9 cellular contexts compared by ENCODE assay signal in the genomic region with DNA sequence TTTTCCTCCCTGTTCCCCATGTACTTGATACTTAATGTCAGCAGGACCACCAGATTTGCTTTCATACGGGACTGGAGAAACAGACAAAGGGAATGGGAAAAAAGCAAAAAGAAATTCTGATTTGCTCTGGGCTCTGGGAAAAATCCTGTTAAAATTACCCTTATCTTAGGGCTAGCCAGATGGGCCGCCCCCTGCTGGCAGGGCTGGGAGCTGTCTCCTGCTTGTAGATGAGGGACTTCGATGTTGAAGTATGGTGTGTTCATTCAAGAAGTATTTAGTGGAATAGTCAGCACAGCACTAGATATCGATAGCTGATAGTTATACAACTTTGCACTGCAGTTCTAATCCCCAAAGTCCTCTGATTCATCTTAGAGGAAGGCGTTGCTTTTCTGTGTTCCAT. TPM values are rescaled to one million over a fixed set of nuclear protein-coding genes. Genes with fewer than 3 reads are reported as not detected.
A peak's percentile ranks its signal among the peaks of the same experiment; 100 is the strongest.
DNase-seq lines count a peak whose midpoint lies in the region; ATAC-seq and TF ChIP-seq lines count a peak whose summit lies in the region.
"Had no signal": no experiment of that assay in that cellular context is flagged by ENCODE, and none has a peak within 500 bp of the region (broad histone marks: within the 10 kb centered on the region; RNA-seq: fewer than 3 reads in every experiment).

No MANE protein-coding gene starts in this region.

- H3K27me3 Mint-ChIP-seq in CD8-positive, alpha-beta memory T cell = peaks cover 0 to 6% of the 10 kb centered on the region in 2 donors
- H3K27me3 Mint-ChIP-seq in naive thymus-derived CD4-positive, alpha-beta T cell = no peaks in the 10 kb centered on the region

- H3K27ac ChIP-seq in CD8-positive, alpha-beta memory T cell (ENCODE audit: low read depth, low read length) = no peak overlapping the region
- H3K27ac ChIP-seq in naive thymus-derived CD4-positive, alpha-beta T cell (ENCODE audit: low read depth, low read length) = no peak overlapping the region
- no peak overlapping the region for H3K27ac ChIP-seq in tibial nerve

- no peaks in the 10 kb centered on the region for H3K9me3 ChIP-seq in CD8-positive, alpha-beta memory T cell (ENCODE audit: low read length)
- H3K9me3 ChIP-seq in naive thymus-derived CD4-positive, alpha-beta T cell (ENCODE audit: control insufficient read depth in 2 of 3, low read length in 3 of 3) = no peaks in the 10 kb centered on the region
- H3K9me3 ChIP-seq in tibial nerve = no peaks in the 10 kb centered on the region

- peaks cover 13 to 14% (median 13%) of the 10 kb centered on the region in 3 donors for H3K4me1 Mint-ChIP-seq in CD8-positive, alpha-beta memory T cell
- H3K4me1 Mint-ChIP-seq in naive thymus-derived CD4-positive, alpha-beta T cell = peaks cover 0 to 19% (median 10%) of the 10 kb centered on the region in 7 donors

- H3K9me3 Mint-ChIP-seq in CD8-positive, alpha-beta memory T cell = no peaks in the 10 kb centered on the region
- H3K9me3 Mint-ChIP-seq in naive thymus-derived CD4-positive, alpha-beta T cell = peaks cover 0 to 1% (median 0%) of the 10 kb centered on the region in 11 donors
- H3K9me3 Mint-ChIP-seq: IgD-negative memory B cell had no signal

- H3K4me3 Mint-ChIP-seq in CD8-positive, alpha-beta memory T cell = no peak overlapping the region
- H3K4me3 Mint-ChIP-seq in naive thymus-derived CD4-positive, alpha-beta T cell = no peak overlapping the region

- POLR2A ChIA-PET in CD8-positive, alpha-beta memory T cell (lab: Charles Lee) = interaction anchor here (0.8 kb wide), 1 partner anchor 103 kb away, joined by 4 read pairs; no protein-coding TSS in a partner anchor
- POLR2A ChIA-PET in naive thymus-derived CD4-positive, alpha-beta T cell (lab: Charles Lee) = interaction anchor here (0.5 kb wide), 1 partner anchor 33 kb away, joined by 3 read pairs; no protein-coding TSS in a partner anchor

- peaks cover 9% of the 10 kb centered on the region for H3K36me3 ChIP-seq in CD8-positive, alpha-beta memory T cell (ENCODE audit: insufficient read depth, low read length)
- peaks cover 0 to 25% (median 4%) of the 10 kb centered on the region in 3 experiments for H3K36me3 ChIP-seq in naive thymus-derived CD4-positive, alpha-beta T cell (ENCODE audit: control insufficient read depth in 2 of 3, insufficient read depth in 3 of 3, low read length in 3 of 3)
- H3K36me3 ChIP-seq in tibial nerve = peaks cover 0 to 63% (median 0%) of the 10 kb centered on the region in 3 donors

- ATAC-seq in naive thymus-derived CD4-positive, alpha-beta T cell = no peak

- WGBS in tibial nerve, 2 donors = 61 to 62% methylated on average over 5 of the region's 5 CpGs

- H3K4me3 ChIP-seq in CD8-positive, alpha-beta memory T cell (ENCODE audit: low read length) = no peak overlapping the region
- H3K4me3 ChIP-seq in naive thymus-derived CD4-positive, alpha-beta T cell (ENCODE audit: low read length) = no peak overlapping the region
- no peak overlapping the region for H3K4me3 ChIP-seq in tibial nerve

- peak overlapping the region in 1 of 8 donors; percentile 72 for H3K27ac Mint-ChIP-seq in CD8-positive, alpha-beta memory T cell
- no peak overlapping the region for H3K27ac Mint-ChIP-seq in naive thymus-derived CD4-positive, alpha-beta T cell

- peak; percentile 25 to 65 (median 37) for DNase-seq in CD8-positive, alpha-beta memory T cell
- peak; percentile 26 for DNase-seq in HuH-7.5 (ENCODE audit: low spot score)
- peak; percentile 58 for DNase-seq in activated CD4-positive, alpha-beta T cell treated with anti-CD3 and anti-CD28 coated beads for 48 hours
- DNase-seq in effector CD8-positive, alpha-beta T cell (lab: John Stamatoyannopoulos, UW) = peak; percentile 9
- peak; percentile 9 to 56 (median 34) for DNase-seq in naive thymus-derived CD4-positive, alpha-beta T cell
- DNase-seq in tibial nerve (ENCODE audit: low spot score in 2 of 2) = peak; percentile 21 to 47
- no peak for DNase-seq in midbrain (lab: John Stamatoyannopoulos, UW)
- DNase-seq in NCI-H446 treated with DMSO at 0.1 percent for 48 hours (lab: John Stamatoyannopoulos, UW) = no peak

- intact Hi-C loops in naive thymus-derived CD4-positive, alpha-beta T cell (cut with micrococcal nuclease) = loop anchor here (1.0 to 10.0 kb wide), 7 partner anchors 32 to 423 kb away; partner anchors contain the start of genes BCORL1 (in 1 of the 2) and ZDHHC9 (in 1 of the 2)

- TF ChIP-seq EP300 in tibial nerve (IDR thresholded peaks at IDR 0.05) = no peak

- peak; percentile 41 to 59 (median 50) for TF ChIP-seq CTCF in tibial nerve (IDR thresholded peaks at IDR 0.05)

- peaks cover 7% of the 10 kb centered on the region for H3K4me1 ChIP-seq in CD8-positive, alpha-beta memory T cell (ENCODE audit: insufficient read depth, low read length)
- peaks cover 4 to 13% of the 10 kb centered on the region in 2 donors for H3K4me1 ChIP-seq in naive thymus-derived CD4-positive, alpha-beta T cell (ENCODE audit: control insufficient read depth in 2 of 2, insufficient read depth in 2 of 2, low read length in 2 of 2)
- peaks cover 0 to 5% (median 0%) of the 10 kb centered on the region in 4 donors for H3K4me1 ChIP-seq in tibial nerve

- no peaks in the 10 kb centered on the region for H3K27me3 ChIP-seq in CD8-positive, alpha-beta memory T cell (ENCODE audit: insufficient read depth, low read length, poor library complexity, severe bottlenecking)
- no peaks in the 10 kb centered on the region for H3K27me3 ChIP-seq in naive thymus-derived CD4-positive, alpha-beta T cell (ENCODE audit: control insufficient read depth in 2 of 2, insufficient read depth in 2 of 2, low read length in 2 of 2)
- H3K27me3 ChIP-seq in tibial nerve = no peaks in the 10 kb centered on the region

- CTCF ChIA-PET in CD8-positive, alpha-beta memory T cell (lab: Charles Lee) = interaction anchor here (0.8 to 10.0 kb wide), 19 partner anchors 9 to 350 kb away, joined by 3 to 115 read pairs (median 3); no protein-coding TSS in a partner anchor
- CTCF ChIA-PET in naive thymus-derived CD4-positive, alpha-beta T cell (lab: Charles Lee) = interaction anchor here (0.7 to 7.8 kb wide), 8 partner anchors 9 to 432 kb away, joined by 3 to 106 read pairs (median 4); no protein-coding TSS in a partner anchor

- H3K36me3 Mint-ChIP-seq in CD8-positive, alpha-beta memory T cell = peaks cover 0 to 58% (median 3%) of the 10 kb centered on the region in 3 donors
- H3K36me3 Mint-ChIP-seq in naive thymus-derived CD4-positive, alpha-beta T cell = peaks cover 0 to 5% (median 4%) of the 10 kb centered on the region in 5 donors
- H3K36me3 Mint-ChIP-seq: IgD-negative memory B cell had no signal

- TF ChIP-seq POLR2A in tibial nerve (IDR thresholded peaks at IDR 0.05) = no peak

RNA-seq across cellular contexts. Expression of gene BCORL1, which starts 45.8 kb away (rescaled TPM):
- total RNA-seq in CD8-positive, alpha-beta memory T cell = 10 to 100 TPM; 10.7 to 12.1 TPM
- polyA plus RNA-seq in CD8-positive, alpha-beta memory T cell = 2.7 TPM
- 1 to 10 TPM; 5.8 to 8.9 (median 8.2) TPM for total RNA-seq in naive thymus-derived CD4-positive, alpha-beta T cell
- 1 to 10 TPM in 1 of 2 donors, under 1 TPM in 1; 0.64 to 2.5 TPM for polyA plus RNA-seq in naive thymus-derived CD4-positive, alpha-beta T cell
- 10 to 100 TPM in 1 of 4 donors, 1 to 10 TPM in 3; 4.7 to 10.0 (median 9.0) TPM for total RNA-seq in tibial nerve

Comparison
In these comparisons a context has a peak if more than half of its experiments do, and no peak if none do; other contexts are left out.
1. DNase-seq: peak in CD8-positive, alpha-beta memory T cell (5 of 5), HuH-7.5 (single experiment), activated CD4-positive, alpha-beta T cell treated with anti-CD3 and anti-CD28 coated beads for 48 hours (single experiment), effector CD8-positive, alpha-beta T cell (single experiment), naive thymus-derived CD4-positive, alpha-beta T cell (9 of 9) and tibial nerve (2 of 2); none in midbrain (single experiment) and NCI-H446 treated with DMSO at 0.1 percent for 48 hours (single experiment).